Comparison of ENCODE assay signal across 8 cellular contexts in the genomic region with DNA sequence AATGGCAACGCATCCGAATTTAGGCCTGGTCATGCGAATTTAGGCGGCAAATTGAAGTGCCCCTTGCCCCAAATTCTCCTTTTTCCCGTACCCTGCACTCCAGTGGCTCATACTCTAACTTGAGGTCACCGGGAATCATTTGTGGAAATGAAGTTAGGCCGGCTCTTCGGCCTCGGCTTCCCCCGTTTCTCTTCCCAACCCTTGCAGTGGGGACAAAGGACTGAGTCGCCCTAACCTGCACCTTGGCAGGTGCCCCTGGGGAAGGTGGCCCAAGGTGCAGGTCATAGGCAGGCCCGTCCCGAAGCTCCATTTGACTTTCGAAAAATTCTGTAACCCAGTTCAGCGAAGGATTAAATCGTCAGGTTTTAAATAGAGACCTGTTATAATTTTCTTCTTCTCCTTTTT. TPM values are rescaled to one million over a fixed set of nuclear protein-coding genes. Genes with fewer than 3 reads are reported as not detected.
DNase-seq lines count a peak whose midpoint lies in the region; ATAC-seq and TF ChIP-seq lines count a peak whose summit lies in the region.

No MANE protein-coding gene starts in this region.

- peak overlapping the region; percentile 81 for H3K4me3 Mint-ChIP-seq in activated naive CD8-positive, alpha-beta T cell treated with anti-CD3 and anti-CD28 coated beads, Interleukin-2, amount 50 U/mL, for 24 hours

- H3K36me3 Mint-ChIP-seq in activated naive CD8-positive, alpha-beta T cell treated with anti-CD3 and anti-CD28 coated beads, Interleukin-2, amount 50 U/mL, for 24 hours (ENCODE audit: low read depth): peaks cover 4% of the 10 kb centered on the region

- TF ChIP-seq CTCF in cardiac muscle cell (IDR thresholded peaks at IDR 0.05; ENCODE audit: low read depth, low read length): no peak

- H3K27ac ChIP-seq in cardiac muscle cell (peak overlapping the region; percentile 90), layer of hippocampus (ENCODE audit: low read depth, low read length) (peak overlapping the region; percentile 97), thymus (ENCODE audit: low read depth) (peak overlapping the region; percentile 69)

- DNase-seq in cardiac muscle cell (ENCODE audit: low read depth in 1 of 2, low spot score in 1 of 2) (no peak), Right ventricle myocardium inferior (ENCODE audit: missing footprints) (no peak), glomerular visceral epithelial cell (ENCODE audit: extremely low spot score) (no peak), mesenteric fat pad (ENCODE audit: low spot score) (no peak), iPS-NIHi7 (ENCODE audit: extremely low spot score) (no peak)
- DNase-seq in activated naive CD8-positive, alpha-beta T cell treated with anti-CD3 and anti-CD28 coated beads, Interleukin-2, amount 50 U/mL, for 24 hours: peak; percentile 9

- intact Hi-C loops in Right ventricle myocardium inferior (cut with DNase I): loop anchor here (1.0 to 10.0 kb wide), 3 partner anchors 49 to 388 kb away; partner anchors contain the start of gene CLOCK

- ATAC-seq in Right ventricle myocardium inferior: no peak
- no peak for ATAC-seq in activated naive CD8-positive, alpha-beta T cell treated with anti-CD3 and anti-CD28 coated beads, Interleukin-2, amount 50 U/mL, for 24 hours

- H3K9me3 ChIP-seq in cardiac muscle cell (ENCODE audit: low read depth): no peaks in the 10 kb centered on the region
- H3K9me3 ChIP-seq in thymus (ENCODE audit: control insufficient read depth): no peaks in the 10 kb centered on the region

- H3K9me3 Mint-ChIP-seq in activated naive CD8-positive, alpha-beta T cell treated with anti-CD3 and anti-CD28 coated beads, Interleukin-2, amount 50 U/mL, for 24 hours: no peaks in the 10 kb centered on the region

- H3K27ac Mint-ChIP-seq in activated naive CD8-positive, alpha-beta T cell treated with anti-CD3 and anti-CD28 coated beads, Interleukin-2, amount 50 U/mL, for 24 hours: peak overlapping the region; percentile 85

- H3K27me3 Mint-ChIP-seq in activated naive CD8-positive, alpha-beta T cell treated with anti-CD3 and anti-CD28 coated beads, Interleukin-2, amount 50 U/mL, for 24 hours: no peaks in the 10 kb centered on the region

- H3K4me1 ChIP-seq in cardiac muscle cell (ENCODE audit: low read depth) (no peaks in the 10 kb centered on the region), thymus (ENCODE audit: control insufficient read depth, insufficient read depth, low read length) (peaks cover 8% of the 10 kb centered on the region)

- H3K27me3 ChIP-seq in cardiac muscle cell (no peaks in the 10 kb centered on the region), layer of hippocampus (ENCODE audit: control insufficient read depth, insufficient read depth, low read length) (no peaks in the 10 kb centered on the region), thymus (ENCODE audit: control insufficient read depth, insufficient read depth) (no peaks in the 10 kb centered on the region)

- no peaks in the 10 kb centered on the region for H3K36me3 ChIP-seq in cardiac muscle cell
- no peaks in the 10 kb centered on the region for H3K36me3 ChIP-seq in thymus (ENCODE audit: control insufficient read depth, insufficient read depth)

- peak overlapping the region; percentile 76 for H3K4me3 ChIP-seq in cardiac muscle cell
- H3K4me3 ChIP-seq in thymus (ENCODE audit: low read length): peak overlapping the region; percentile 68

- 50% methylated on average over 16 of the region's 16 CpGs for WGBS in thymus

- H3K4me1 Mint-ChIP-seq in activated naive CD8-positive, alpha-beta T cell treated with anti-CD3 and anti-CD28 coated beads, Interleukin-2, amount 50 U/mL, for 24 hours: peaks cover 30% of the 10 kb centered on the region

RNA-seq across cellular contexts. Expression of gene SRD5A3, which starts 0.8 kb away (rescaled TPM):
- total RNA-seq in cardiac muscle cell (5.9 and 13.7 TPM in 2 replicates), Right ventricle myocardium inferior (9.5 TPM), mesenteric fat pad (18.3 TPM)
- polyA plus RNA-seq in cardiac muscle cell (21.2 and 24.1 TPM in 2 replicates), thymus (13.0 TPM)

RNA-seq across cellular contexts. Expression of gene TMEM165, which starts 48.9 kb away (rescaled TPM):
- total RNA-seq in cardiac muscle cell: 107 and 124 TPM in 2 replicates
- 90.8 and 109 TPM in 2 replicates for polyA plus RNA-seq in cardiac muscle cell
- total RNA-seq in Right ventricle myocardium inferior: 38.3 TPM
- 125 TPM for polyA plus RNA-seq in thymus
- total RNA-seq in mesenteric fat pad: 211 TPM
